In genomic region chr2:9142551-9143263, GRCh38 we compare ENCODE assay signal across 1 cellular context.
TF ChIP-seq lines count a peak whose summit lies in the region.

No MANE protein-coding gene starts in this region.

TF ChIP-seq in K562, 482 proteins besides CTCF, POLR2A, EP300 and RAD21 (continued from another document):
- TF ChIP-seq JUN (IDR thresholded peaks at IDR 0.05; ENCODE audit: borderline replicate concordance, low read depth, low read length) (peak; percentile 60), JUN (CRISPR knock-in tag; IDR thresholded peaks at IDR 0.05; ENCODE audit: borderline replicate concordance) (no peak; the same call in 1 of the 2 replicates), HCFC1 (IDR thresholded peaks at IDR 0.05; ENCODE audit: low read depth, low read length) (0 out of 2 replicates have a peak, but pooled peaks have one; percentile 11), EP400 (IDR thresholded peaks at IDR 0.05) (peak; percentile 63; the same call in 1 of the 2 replicates), POLR2AphosphoS5 (IDR thresholded peaks at IDR 0.05; ENCODE audit: control insufficient read depth, insufficient read depth, low read depth, low read length) (peak; percentile 61; the same call in 1 of the 2 replicates), TARDBP (IDR thresholded peaks at IDR 0.05) (peak; percentile 92), BCOR (IDR thresholded peaks at IDR 0.05) (peak; percentile 66), JUND (IDR thresholded peaks at IDR 0.05; ENCODE audit: borderline replicate concordance, low read depth, low read length) (peak; percentile 71), JUND (tag; IDR thresholded peaks at IDR 0.05; ENCODE audit: borderline replicate concordance, low read depth, low read length) (peak; percentile 84; the same call in 2 of the 3 replicates), ZNF318 (IDR thresholded peaks at IDR 0.05; ENCODE audit: borderline replicate concordance in 1 of 2, low read depth in 1 of 2) (no peak), ZBTB7A (IDR thresholded peaks at IDR 0.05; ENCODE audit: borderline replicate concordance, control insufficient read depth, low read depth, low read length) (peak; percentile 60; the same call in 1 of the 2 replicates), SMARCA5 (IDR thresholded peaks at IDR 0.05) (no peak), ZNF277 (CRISPR knock-in tag; IDR thresholded peaks at IDR 0.05; ENCODE audit: borderline replicate concordance) (no peak), HBP1 (CRISPR knock-in tag; IDR thresholded peaks at IDR 0.05) (no peak), CREB1 (IDR thresholded peaks at IDR 0.05) (peak; percentile 37), CREB1 (CRISPR knock-in tag; IDR thresholded peaks at IDR 0.05) (peak; percentile 78), ZBTB8A (IDR thresholded peaks at IDR 0.05; ENCODE audit: partially characterized antibody) (no peak), RCOR1 (IDR thresholded peaks at IDR 0.05; ENCODE audit: borderline replicate concordance in 1 of 2, low read depth in 2 of 2, low read length in 2 of 2) (peak in 1 of 2 experiments; percentile 54; a peak in 3 of 4 replicates), SRF (CRISPR knock-in tag; IDR thresholded peaks at IDR 0.05) (no peak), SOX6 (IDR thresholded peaks at IDR 0.05) (peak; percentile 57; the same call in 1 of the 2 replicates), NCOA4 (IDR thresholded peaks at IDR 0.05; ENCODE audit: partially characterized antibody) (no peak), MITF (IDR thresholded peaks at IDR 0.05) (peak; percentile 63), ZNF263 (CRISPR knock-in tag; IDR thresholded peaks at IDR 0.05; ENCODE audit: borderline replicate concordance) (peak; percentile 53; the same call in 1 of the 2 replicates), MCM3 (IDR thresholded peaks at IDR 0.05) (no peak), GABPB1 (CRISPR knock-in tag; IDR thresholded peaks at IDR 0.05) (peak; percentile 76), FOXP4 (CRISPR knock-in tag; IDR thresholded peaks at IDR 0.05; ENCODE audit: borderline replicate concordance) (no peak)
